7 cellular contexts compared by ENCODE assay signal in genomic region chr3:57852896-57853295, GRCh38.
DNase-seq lines count a peak whose midpoint lies in the region; ATAC-seq and TF ChIP-seq lines count a peak whose summit lies in the region.

No MANE protein-coding gene starts in this region.

- TSS peak; percentile 46 for BruUV-seq in Panc1 (replicated peaks; lab: Mats Ljungman, UMichigan)

- CTCF ChIA-PET in Panc1 (lab: Charles Lee), result no interaction called here

- H3K4me3 ChIP-seq in Panc1 (ENCODE audit: low read depth in 2 of 2, low read length in 2 of 2) (no peak overlapping the region), esophagus muscularis mucosa (no peak overlapping the region), retinal pigment epithelial cell (ENCODE audit: low read length) (no peak overlapping the region)

- WGBS in esophagus muscularis mucosa, result 67% methylated on average over 1 of the region's 1 CpG

- TF ChIP-seq POLR2A in esophagus muscularis mucosa (IDR thresholded peaks at IDR 0.05; ENCODE audit: low read depth), result no peak

- DNase-seq in GM13977 (ENCODE audit: low spot score), result peak; percentile 7
- no peak for DNase-seq in Panc1 (ENCODE audit: low read depth, low spot score)
- DNase-seq in esophagus muscularis mucosa (ENCODE audit: extremely low spot score), result no peak
- no peak for DNase-seq in retinal pigment epithelial cell (ENCODE audit: low read depth)
- no peak for DNase-seq in NCI-H128 (lab: John Stamatoyannopoulos, UW; ENCODE audit: unreplicated experiment)
- no peak for DNase-seq in central memory CD4-positive, alpha-beta T cell
- no peak for DNase-seq in amniotic stem cell (lab: John Stamatoyannopoulos, UW)

- intact Hi-C loops in Panc1 (cut with micrococcal nuclease; ENCODE audit: unreplicated experiment), result no loop called here
- intact Hi-C loops in esophagus muscularis mucosa (cut with DNase I), result loop anchor here (5.0 kb wide), 1 partner anchor 456 kb away; no protein-coding TSS in a partner anchor

- H3K9me3 ChIP-seq in Panc1 (ENCODE audit: control insufficient read depth, insufficient read depth, low read depth, low read length) (no peaks in the 10 kb centered on the region), esophagus muscularis mucosa (no peaks in the 10 kb centered on the region)

- in situ Hi-C loops in GM13977 (cut with MboI; ENCODE audit: low pct_unique_long_range_greater_than_20kb, low sequenced_read_pairs, unreplicated experiment), result no loop called here
- in situ Hi-C loops in Panc1 (cut with HindIII; ENCODE audit: low pct_unique_long_range_greater_than_20kb, low sequenced_read_pairs), result no loop called here

- H3K4me1 ChIP-seq in Panc1 (ENCODE audit: control insufficient read depth, insufficient read depth, low read length), result no peaks in the 10 kb centered on the region
- H3K4me1 ChIP-seq in esophagus muscularis mucosa, result peaks cover 0 to 10% (median 7%) of the 10 kb centered on the region in 4 donors

- no peaks in the 10 kb centered on the region; the same call in 1 of the 2 replicates for H3K36me3 ChIP-seq in Panc1 (ENCODE audit: control insufficient read depth, insufficient read depth, low read length)
- H3K36me3 ChIP-seq in esophagus muscularis mucosa, result peaks cover 3 to 26% (median 10%) of the 10 kb centered on the region in 4 donors

- no peaks in the 10 kb centered on the region for H3K27me3 ChIP-seq in Panc1 (ENCODE audit: control insufficient read depth, insufficient read depth, low read length)
- no peaks in the 10 kb centered on the region for H3K27me3 ChIP-seq in esophagus muscularis mucosa

- TF ChIP-seq CTCF in GM13977 (IDR thresholded peaks at IDR 0.05; ENCODE audit: extremely low read depth, insufficient read depth, missing control alignments) (no peak), Panc1 (IDR thresholded peaks at IDR 0.05) (no peak; the same call in 1 of the 2 replicates), esophagus muscularis mucosa (IDR thresholded peaks at IDR 0.05) (peak; percentile 20 to 34 (median 29)), retinal pigment epithelial cell (conservative IDR thresholded peaks at IDR 0.05; ENCODE audit: low read depth, low read length) (peak; percentile 29)

- POLR2A ChIA-PET in Panc1 (lab: Charles Lee), result interaction anchor here (0.7 kb wide), 1 partner anchor 62 kb away, joined by 3 read pairs; no protein-coding TSS in a partner anchor

- TF ChIP-seq EP300 in esophagus muscularis mucosa (IDR thresholded peaks at IDR 0.05), result no peak

- ATAC-seq in Panc1, result no peak

- H3K27ac ChIP-seq in Panc1 (ENCODE audit: low read length) (no peak overlapping the region), esophagus muscularis mucosa (replicated peaks in 1 of 4) (no peak overlapping the region)

Comparison
In these comparisons a context has a peak if more than half of its experiments do, and no peak if none do; other contexts are left out.
1. CTCF ChIP-seq: peak in esophagus muscularis mucosa (3 of 3) and retinal pigment epithelial cell (single experiment); none in GM13977 (single experiment) and Panc1 (single experiment).